ENCODE assay signal across 9 cellular contexts in genomic region chr9:100623969-100624368, GRCh38. TPM values are rescaled to one million over a fixed set of nuclear protein-coding genes. Genes with fewer than 3 reads are reported as not detected.
"Had no signal": no experiment of that assay in that cellular context is flagged by ENCODE, and none has a peak within 500 bp of the region (broad histone marks: within the 10 kb centered on the region; RNA-seq: fewer than 3 reads in every experiment).

No MANE protein-coding gene starts in this region.

- H3K9ac ChIP-seq: GM23248 had no signal

- H3K36me3 ChIP-seq: HAP-1 had no signal

- H2AFZ ChIP-seq: GM23248 had no signal

- H3K27ac ChIP-seq: GM23248, HL-60 had no signal

- H3K4me1 ChIP-seq: HAP-1 had no signal

- H3K27ac Mint-ChIP-seq: HFFc6, IgD-negative memory B cell had no signal

- H3K4me1 Mint-ChIP-seq: IgD-negative memory B cell had no signal

- H3K4me3 Mint-ChIP-seq: HFFc6, IgD-negative memory B cell had no signal

- H3K4me3 ChIP-seq: GM23248, HAP-1 had no signal

- DNase-seq: GM23248, GOT3, H7, HFFc6, KG1 had no signal

- H3K9me3 Mint-ChIP-seq: HFFc6 had no signal

- H3K36me3 Mint-ChIP-seq: IgD-negative memory B cell had no signal

- ATAC-seq: HCT116 had no signal

- H3K9me3 ChIP-seq: HAP-1 had no signal

RNA-seq across cellular contexts. Expression of gene CAVIN4, which starts 46.1 kb away (rescaled TPM):
- polyA plus RNA-seq: IgD-negative memory B cell had no signal
